22 cellular contexts compared by ENCODE assay signal in genomic region chr6:91352878-91353277, GRCh38.
DNase-seq lines count a peak whose midpoint lies in the region; ATAC-seq and TF ChIP-seq lines count a peak whose summit lies in the region.
"Had no signal": no experiment of that assay in that cellular context is flagged by ENCODE, and none has a peak within 500 bp of the region (broad histone marks: within the 10 kb centered on the region; RNA-seq: fewer than 3 reads in every experiment).

No MANE protein-coding gene starts in this region.

- no peak for TF ChIP-seq POLR2A in gastroesophageal sphincter (IDR thresholded peaks at IDR 0.05)

- no peak for TF ChIP-seq EP300 in gastroesophageal sphincter (IDR thresholded peaks at IDR 0.05)

- H3K27ac ChIP-seq in gastroesophageal sphincter = no peak overlapping the region
- H3K27ac ChIP-seq: BLaER1, HL-60, SJCRH30 had no signal

- DNase-seq in LHCN-M2 (ENCODE audit: low read depth) (peak; percentile 2), amniotic epithelial cell (ENCODE audit: low read depth) (peak; percentile 26), renal cortical epithelial cell (ENCODE audit: low read depth) (peak; percentile 31)
- DNase-seq in activated CD8-positive, alpha-beta memory T cell treated with anti-CD3 and anti-CD28 coated beads, Interleukin-2, amount 50 U/mL, for 4 hours = no peak
- DNase-seq: CD4-positive, alpha-beta T cell; COR-L47; H7; KBM-7; MV-4-11; NCI-H1694; NCI-H2081; NCI-H2171; NCI-H345; NCI-H524; NCI-H82; SJCRH30 had no signal

- no peaks in the 10 kb centered on the region for H3K9me3 ChIP-seq in gastroesophageal sphincter
- H3K9me3 ChIP-seq: BLaER1, SJCRH30 had no signal

- H3K27me3 ChIP-seq in gastroesophageal sphincter = no peaks in the 10 kb centered on the region
- H3K27me3 ChIP-seq: BLaER1, SJCRH30 had no signal

- H3K4me1 ChIP-seq in gastroesophageal sphincter = no peaks in the 10 kb centered on the region
- H3K4me1 ChIP-seq: BLaER1, SJCRH30 had no signal

- no peak overlapping the region for H3K4me3 ChIP-seq in gastroesophageal sphincter
- H3K4me3 ChIP-seq: BLaER1, SJCRH30 had no signal

- 36 to 54% methylated on average over 4 of the region's 4 CpGs for WGBS in gastroesophageal sphincter (ENCODE audit: low coverage in 1 of 2), 2 donors

- no peaks in the 10 kb centered on the region for H3K36me3 ChIP-seq in gastroesophageal sphincter
- H3K36me3 ChIP-seq: BLaER1, SJCRH30 had no signal

- ATAC-seq in gastroesophageal sphincter = peak; percentile 60
- ATAC-seq in esophagus mucosa = no peak
- no peak for ATAC-seq in GM21360 (IDR thresholded peaks at IDR 0.05; ENCODE audit: unreplicated experiment)
- ATAC-seq: HepG2 had no signal

- TF ChIP-seq CTCF in gastroesophageal sphincter (IDR thresholded peaks at IDR 0.05) = no peak
